In the genomic region with DNA sequence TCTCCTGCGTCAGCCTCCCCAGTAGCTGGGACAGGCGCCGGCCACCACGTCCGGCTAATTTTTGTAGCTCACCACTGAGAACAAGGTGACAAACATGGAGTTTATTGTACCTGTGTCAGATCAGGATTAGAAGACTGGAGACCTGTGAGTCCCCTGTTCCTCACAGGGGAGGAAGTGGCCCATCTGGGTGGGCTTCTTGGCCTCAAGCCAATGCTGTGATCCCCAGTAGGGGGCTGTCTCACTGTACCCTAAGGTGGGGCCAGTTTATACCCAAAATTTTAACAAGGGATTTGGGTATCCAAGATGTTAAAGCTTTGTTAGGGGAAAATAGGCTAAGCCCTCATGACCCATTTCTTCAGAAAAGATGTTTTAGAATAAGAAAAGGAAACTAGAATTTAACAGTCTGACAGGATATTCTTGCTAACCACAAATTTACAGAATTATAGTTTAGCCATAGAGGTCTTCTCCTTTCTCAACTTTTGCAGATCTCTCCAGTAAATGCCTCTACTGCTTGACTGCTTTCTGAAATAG, we compare ENCODE assay signal across 8 cellular contexts. TPM values are rescaled to one million over a fixed set of nuclear protein-coding genes. Genes with fewer than 3 reads are reported as not detected.
DNase-seq lines count a peak whose midpoint lies in the region; TF ChIP-seq lines count a peak whose summit lies in the region.
"Had no signal": no experiment of that assay in that cellular context is flagged by ENCODE, and none has a peak within 500 bp of the region (broad histone marks: within the 10 kb centered on the region; RNA-seq: fewer than 3 reads in every experiment).

No MANE protein-coding gene starts in this region.

- no peak overlapping the region for H3K4me3 ChIP-seq in NB4 (ENCODE audit: low read depth, low read length)
- no peak overlapping the region for H3K4me3 ChIP-seq in endodermal cell (ENCODE audit: low read length)
- H3K4me3 ChIP-seq in smooth muscle cell, result no peak overlapping the region

- H3F3A ChIP-seq in smooth muscle cell (ENCODE audit: low read depth), result peaks cover 7% of the 10 kb centered on the region

- H3K27me3 Mint-ChIP-seq in endodermal cell (ENCODE audit: insufficient read depth), result no peaks in the 10 kb centered on the region

- TF ChIP-seq POLR2A in NB4 (IDR thresholded peaks at IDR 0.05; ENCODE audit: extremely low read depth, insufficient read length), result no peak

- TF ChIP-seq CTCF in GM13977 (IDR thresholded peaks at IDR 0.05; ENCODE audit: extremely low read depth, insufficient read depth, missing control alignments), result no peak
- TF ChIP-seq CTCF in NB4 (IDR thresholded peaks at IDR 0.05; ENCODE audit: low read depth, low read length), result peak; percentile 11
- peak; percentile 23 for TF ChIP-seq CTCF in endodermal cell (conservative IDR thresholded peaks at IDR 0.05)
- no peak for TF ChIP-seq CTCF in smooth muscle cell (IDR thresholded peaks at IDR 0.05; ENCODE audit: borderline replicate concordance, insufficient read depth, poor library complexity, severe bottlenecking)

- no peak overlapping the region for H3K4me2 ChIP-seq in smooth muscle cell

- in situ Hi-C loops in GM13977 (cut with MboI; ENCODE audit: low pct_unique_long_range_greater_than_20kb, low sequenced_read_pairs, unreplicated experiment) (no loop called here), G401 (cut with HindIII; ENCODE audit: low sequenced_read_pairs) (no loop called here)

- H3K9me3 ChIP-seq in endodermal cell (ENCODE audit: control insufficient read depth, low read length) (no peaks in the 10 kb centered on the region), smooth muscle cell (replicated peaks; ENCODE audit: low read depth) (no peaks in the 10 kb centered on the region)

- H3K27me3 ChIP-seq in endodermal cell (ENCODE audit: control insufficient read depth, insufficient read depth, low read length, poor library complexity, severe bottlenecking) (no peaks in the 10 kb centered on the region), smooth muscle cell (ENCODE audit: low read depth) (no peaks in the 10 kb centered on the region)

- no peak overlapping the region for H3K4me3 Mint-ChIP-seq in endodermal cell

- H3K27ac ChIP-seq in endodermal cell (ENCODE audit: low read depth, low read length), result no peak overlapping the region
- H3K27ac ChIP-seq in smooth muscle cell (ENCODE audit: low read depth), result no peak overlapping the region

- H3K36me3 Mint-ChIP-seq in endodermal cell (ENCODE audit: low read depth), result peaks cover 3% of the 10 kb centered on the region

- DNase-seq in GM13977 (ENCODE audit: low spot score) (peak; percentile 41), NB4 (ENCODE audit: low read depth) (peak; percentile 31), endodermal cell (no peak), smooth muscle cell (lab: John Stamatoyannopoulos, UW; ENCODE audit: unreplicated experiment) (no peak), AG08395 (ENCODE audit: low spot score) (no peak), G401 (ENCODE audit: low spot score) (no peak)
- no peak for DNase-seq in stimulated activated CD4-positive, alpha-beta T cell treated with anti-CD3 and anti-CD28 coated beads, Interleukin-1b, Interleukin-23, amount 100 ng/mL, for 48 hours
- DNase-seq: islet precursor cell had no signal

- H3K9me3 Mint-ChIP-seq in endodermal cell, result peaks cover 3% of the 10 kb centered on the region

- H3K4me1 Mint-ChIP-seq in endodermal cell, result peaks cover 30% of the 10 kb centered on the region

- H3K9ac ChIP-seq in endodermal cell (ENCODE audit: extremely low read depth, low read length, poor library complexity, severe bottlenecking) (no peak overlapping the region), smooth muscle cell (ENCODE audit: low read depth) (no peak overlapping the region)

- peak overlapping the region; percentile 63 for H2AFZ ChIP-seq in smooth muscle cell (ENCODE audit: low read depth)

- no peaks in the 10 kb centered on the region for H4K20me1 ChIP-seq in smooth muscle cell (ENCODE audit: low read depth)

- peaks cover 6% of the 10 kb centered on the region for H3K4me1 ChIP-seq in endodermal cell (ENCODE audit: control insufficient read depth, insufficient read depth, low read length)
- peaks cover 12% of the 10 kb centered on the region for H3K4me1 ChIP-seq in smooth muscle cell (ENCODE audit: low read depth)

- H3K79me2 ChIP-seq in smooth muscle cell (ENCODE audit: low read depth), result no peaks in the 10 kb centered on the region

- WGBS in endodermal cell (ENCODE audit: insufficient coverage in 1 of 2, insufficient read length in 1 of 2), 2 experiments, result 92% methylated on average over 5 of the region's 5 CpGs
- 90% methylated on average over 5 of the region's 5 CpGs for WGBS in smooth muscle cell (ENCODE audit: low lambda C conversion rate)

- no peak overlapping the region for H3K27ac Mint-ChIP-seq in endodermal cell

- H3K36me3 ChIP-seq in endodermal cell (ENCODE audit: control insufficient read depth, insufficient read depth, low read length) (no peaks in the 10 kb centered on the region), smooth muscle cell (ENCODE audit: low read depth) (no peaks in the 10 kb centered on the region)

RNA-seq across cellular contexts. Expression of a gene that starts 16.3 kb away (rescaled TPM):
- total RNA-seq in endodermal cell (100 to 1,000 TPM; 344 to 357 TPM), smooth muscle cell (90.7 and 109 TPM in 2 replicates)
- polyA plus RNA-seq in endodermal cell (2013, experiment 1 of 2), result 354 TPM
- 313 TPM for polyA plus RNA-seq in endodermal cell (2013, experiment 2 of 2)
- polyA plus RNA-seq in smooth muscle cell, result 145 and 150 TPM in 2 replicates
- 150 and 167 TPM in 2 replicates for total RNA-seq in G401 (2014; rRNA removed; shearing (Covaris generic))

Comparison
In these comparisons a context has a peak if more than half of its experiments do, and no peak if none do; other contexts are left out.
1. DNase-seq: peak in GM13977 (single experiment) and NB4 (single experiment); none in endodermal cell (single experiment), smooth muscle cell (single experiment), AG08395 (single experiment), G401 (single experiment) and stimulated activated CD4-positive, alpha-beta T cell treated with anti-CD3 and anti-CD28 coated beads, Interleukin-1b, Interleukin-23, amount 100 ng/mL, for 48 hours (single experiment).
2. CTCF ChIP-seq: peak in NB4 (single experiment) and endodermal cell (single experiment); none in GM13977 (single experiment) and smooth muscle cell (single experiment).